9 cellular contexts compared by ENCODE assay signal in the genomic region with DNA sequence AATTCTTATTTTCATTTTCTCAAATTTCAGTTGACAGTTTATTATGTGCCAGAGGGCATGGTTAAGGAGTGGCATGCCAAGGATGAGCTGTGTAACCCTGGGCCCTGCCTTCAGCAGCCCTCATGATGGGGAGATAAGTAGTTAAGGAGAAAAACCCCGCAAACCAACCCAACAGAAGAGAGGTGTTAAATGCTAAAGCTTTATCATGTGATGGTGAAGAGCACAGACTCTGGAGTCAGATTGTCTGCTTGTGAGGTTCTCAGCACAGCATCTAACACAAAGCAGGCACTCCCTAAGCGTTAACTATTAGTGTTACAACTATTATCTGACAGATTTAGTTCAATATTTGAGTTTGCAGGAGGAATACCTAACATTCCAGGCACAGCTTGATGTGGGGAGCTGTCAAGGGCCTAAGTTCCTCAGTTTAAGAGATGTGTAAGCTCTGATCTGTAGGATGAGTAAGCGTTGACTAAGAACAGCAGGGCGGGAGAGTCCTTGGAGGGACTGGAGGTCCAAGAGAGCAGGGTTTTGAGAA. TPM values are rescaled to one million over a fixed set of nuclear protein-coding genes. Genes with fewer than 3 reads are reported as not detected.
A peak's percentile ranks its signal among the peaks of the same experiment; 100 is the strongest.
DNase-seq lines count a peak whose midpoint lies in the region; TF ChIP-seq lines count a peak whose summit lies in the region.
"Had no signal": no experiment of that assay in that cellular context is flagged by ENCODE, and none has a peak within 500 bp of the region (broad histone marks: within the 10 kb centered on the region; RNA-seq: fewer than 3 reads in every experiment).

No MANE protein-coding gene starts in this region.

- H3K36me3 Mint-ChIP-seq in Calu3 (ENCODE audit: insufficient read depth, unreplicated experiment) = no peaks in the 10 kb centered on the region

- TF ChIP-seq CTCF in AG04449 (IDR thresholded peaks at IDR 0.05; ENCODE audit: insufficient read depth, low read length, missing control alignments) (no peak), Calu3 (IDR thresholded peaks at IDR 0.05; ENCODE audit: unreplicated experiment) (no peak)

- no peak overlapping the region for H3K27ac Mint-ChIP-seq in Calu3 (ENCODE audit: unreplicated experiment)

- H3K9me3 ChIP-seq in adipocyte (ENCODE audit: control insufficient read depth, low read length) = no peaks in the 10 kb centered on the region

- peak overlapping the region; percentile 53 for H3K9ac ChIP-seq in adipocyte (ENCODE audit: low read length)

- DNase-seq in AG04449 (ENCODE audit: low read depth, low spot score) = peak; percentile 84
- peak; percentile 27 for DNase-seq in HPDE6-E6E7 (ENCODE audit: extremely low spot score)
- peak; percentile 84 for DNase-seq in adipocyte (ENCODE audit: low read depth)
- DNase-seq in kidney glomerular epithelial cell (lab: John Stamatoyannopoulos, UW) = peak; percentile 72
- no peak for DNase-seq in Kasumi-1 (lab: John Stamatoyannopoulos, UW)
- DNase-seq in NCI-H1092 treated with DMSO at 0.1 percent for 48 hours (lab: John Stamatoyannopoulos, UW) = no peak
- no peak for DNase-seq in Calu3
- no peak for DNase-seq in GOT3 (lab: John Stamatoyannopoulos, UW)
- DNase-seq: posterior cingulate gyrus had no signal

- POLR2A ChIA-PET in AG04449 (lab: Yijun Ruan, JAX) = interaction anchor here (0.5 to 1.3 kb wide), 3 partner anchors 24 to 30 kb away, joined by 3 to 10 read pairs (median 3); a partner anchor contains a TSS

- CTCF ChIA-PET in AG04449 (lab: Yijun Ruan, JAX) (interaction anchor here (0.9 to 2.0 kb wide), 4 partner anchors 13 to 65 kb away, joined by 3 to 7 read pairs (median 4); a partner anchor contains a TSS), Calu3 (lab: Charles Lee) (no interaction called here)

- H3K4me3 ChIP-seq in AG04449 (ENCODE audit: low read depth, low read length) (no peak overlapping the region), adipocyte (ENCODE audit: low read length) (peak overlapping the region; percentile 25)

- H3K27me3 ChIP-seq in adipocyte (replicated peaks; ENCODE audit: control insufficient read depth, insufficient read depth, low read length) = no peaks in the 10 kb centered on the region

- no peaks in the 10 kb centered on the region for H3K27me3 Mint-ChIP-seq in Calu3 (ENCODE audit: unreplicated experiment)

- no peaks in the 10 kb centered on the region for H3K9me3 Mint-ChIP-seq in Calu3 (ENCODE audit: low read depth, unreplicated experiment)

- intact Hi-C loops in Calu3 (cut with micrococcal nuclease; ENCODE audit: unreplicated experiment) = no loop called here

- no peak overlapping the region for H3K4me3 Mint-ChIP-seq in Calu3 (ENCODE audit: low read depth, unreplicated experiment)

- peaks cover 12% of the 10 kb centered on the region for H3K4me1 Mint-ChIP-seq in Calu3 (ENCODE audit: low read depth, unreplicated experiment)

- H3K36me3 ChIP-seq in adipocyte (ENCODE audit: control insufficient read depth, insufficient read depth, low read length, severe bottlenecking) = no peaks in the 10 kb centered on the region

- no TSS peak for BruUV-seq in Calu3 (replicated peaks; lab: Mats Ljungman, UMichigan)

- peaks cover 63% of the 10 kb centered on the region for H3K4me1 ChIP-seq in adipocyte (ENCODE audit: control insufficient read depth, insufficient read depth, low read length)

RNA-seq across cellular contexts. Expression of a gene that starts 29.6 kb away (rescaled TPM):
- total RNA-seq in Calu3 (2022) = 16.6 and 17.0 TPM in 2 replicates

RNA-seq across cellular contexts. Expression of a gene that starts 56.4 kb away (rescaled TPM):
- total RNA-seq in Calu3 (2022) = 13.2 and 17.3 TPM in 2 replicates

Comparison
In these comparisons a context has a peak if more than half of its experiments do, and no peak if none do; other contexts are left out.
1. DNase-seq: peak in AG04449 (single experiment), HPDE6-E6E7 (single experiment), adipocyte (single experiment) and kidney glomerular epithelial cell (single experiment); none in Kasumi-1 (0 of 2), NCI-H1092 treated with DMSO at 0.1 percent for 48 hours (single experiment), Calu3 (single experiment) and GOT3 (single experiment).